Comparison of ENCODE assay signal across 8 cellular contexts in genomic region chr6:37210313-37210898, GRCh38. TPM values are rescaled to one million over a fixed set of nuclear protein-coding genes. Genes with fewer than 3 reads are reported as not detected.
DNase-seq lines count a peak whose midpoint lies in the region; ATAC-seq and TF ChIP-seq lines count a peak whose summit lies in the region.

No MANE protein-coding gene starts in this region.

- DNase-seq in Right ventricle myocardium inferior (ENCODE audit: missing footprints) (no peak), cardiac septum (ENCODE audit: low spot score) (no peak), NCI-H1930 (lab: John Stamatoyannopoulos, UW) (peak; percentile 43 to 68), amniotic stem cell (lab: John Stamatoyannopoulos, UW) (peak; percentile 63), left ventricle myocardium superior (no peak), sigmoid colon (peak; percentile 85)
- peak; percentile 72 for DNase-seq in T-helper 2 cell treated with Interferon-gamma antibody and Interleukin-4, amounts not matched to agents 5 μg/mL and 100 μg/mL, for 36 hours (ENCODE audit: low spot score)

- H3K27me3 Mint-ChIP-seq in T-helper 2 cell treated with Interferon-gamma antibody and Interleukin-4, amounts not matched to agents 5 μg/mL and 100 μg/mL, for 36 hours (ENCODE audit: low read depth) = no peaks in the 10 kb centered on the region

- no peaks in the 10 kb centered on the region for H3K9me3 ChIP-seq in sigmoid colon

- WGBS in sigmoid colon, 2 donors = 62 to 65% methylated on average over 7 of the region's 7 CpGs

- TF ChIP-seq CTCF in sigmoid colon (IDR thresholded peaks at IDR 0.05) = peak; percentile 89 to 98 (median 96)

- peak; percentile 83 for ATAC-seq in Right ventricle myocardium inferior
- ATAC-seq in left ventricle myocardium superior = peak; percentile 86
- ATAC-seq in GM18520 (IDR thresholded peaks at IDR 0.05; ENCODE audit: unreplicated experiment) = no peak

- intact Hi-C loops in Right ventricle myocardium inferior (cut with DNase I) (loop anchor here (1.0 to 10.0 kb wide), 5 partner anchors 38 to 446 kb away; partner anchors contain the start of gene C6orf89), cardiac septum (cut with DNase I) (loop anchor here (2.0 to 10.0 kb wide), 2 partner anchors 192 to 446 kb away; no protein-coding TSS in a partner anchor), left ventricle myocardium superior (cut with micrococcal nuclease) (loop anchor here (10.0 kb wide), 1 partner anchor 186 kb away; no protein-coding TSS in a partner anchor), sigmoid colon (cut with DNase I) (loop anchor here (1.0 to 2.0 kb wide), 3 partner anchors 38 to 325 kb away; partner anchors contain the start of gene C6orf89)

- no peaks in the 10 kb centered on the region for H3K9me3 Mint-ChIP-seq in T-helper 2 cell treated with Interferon-gamma antibody and Interleukin-4, amounts not matched to agents 5 μg/mL and 100 μg/mL, for 36 hours

- H3K27ac ChIP-seq in sigmoid colon = no peak overlapping the region

- H3K36me3 ChIP-seq in sigmoid colon = no peaks in the 10 kb centered on the region

- no peak for TF ChIP-seq EP300 in sigmoid colon (IDR thresholded peaks at IDR 0.05)

- no peak for TF ChIP-seq POLR2A in sigmoid colon (IDR thresholded peaks at IDR 0.05)

- peak overlapping the region; percentile 65 for H3K27ac Mint-ChIP-seq in T-helper 2 cell treated with Interferon-gamma antibody and Interleukin-4, amounts not matched to agents 5 μg/mL and 100 μg/mL, for 36 hours

- peaks cover 47% of the 10 kb centered on the region for H3K4me1 Mint-ChIP-seq in T-helper 2 cell treated with Interferon-gamma antibody and Interleukin-4, amounts not matched to agents 5 μg/mL and 100 μg/mL, for 36 hours (ENCODE audit: low read depth)

- peak overlapping the region; percentile 27 for H3K4me3 Mint-ChIP-seq in T-helper 2 cell treated with Interferon-gamma antibody and Interleukin-4, amounts not matched to agents 5 μg/mL and 100 μg/mL, for 36 hours

- no peaks in the 10 kb centered on the region for H3K36me3 Mint-ChIP-seq in T-helper 2 cell treated with Interferon-gamma antibody and Interleukin-4, amounts not matched to agents 5 μg/mL and 100 μg/mL, for 36 hours (ENCODE audit: low read depth)

- H3K27me3 ChIP-seq in sigmoid colon = no peaks in the 10 kb centered on the region

- peaks cover 0 to 4% (median 0%) of the 10 kb centered on the region in 4 donors for H3K4me1 ChIP-seq in sigmoid colon

- no peak overlapping the region for H3K4me3 ChIP-seq in sigmoid colon

RNA-seq across cellular contexts. Expression of gene PIM1, which starts 40.5 kb away (rescaled TPM):
- total RNA-seq in Right ventricle myocardium inferior (27.8 TPM), cardiac septum (16.6 TPM), left ventricle myocardium superior (35.0 TPM), sigmoid colon (100 to 1,000 TPM in 1 of 4 donors, 10 to 100 TPM in 3; 17.1 to 103 (median 30.5) TPM)
- polyA plus RNA-seq in sigmoid colon = 10 to 100 TPM; 29.4 to 43.2 (median 40.2) TPM

RNA-seq across cellular contexts. Expression of gene TBC1D22B, which starts 47.2 kb away (rescaled TPM):
- total RNA-seq in Right ventricle myocardium inferior (6.3 TPM), cardiac septum (9.1 TPM), left ventricle myocardium superior (6.3 TPM), sigmoid colon (1 to 10 TPM; 6.1 to 7.2 (median 6.3) TPM)
- polyA plus RNA-seq in sigmoid colon = 10 to 100 TPM in 1 of 3 donors, 1 to 10 TPM in 2; 8.6 to 10.8 (median 9.5) TPM

RNA-seq across cellular contexts. Expression of gene TMEM217, which starts 47.5 kb away (rescaled TPM):
- 0.30 TPM for total RNA-seq in Right ventricle myocardium inferior
- total RNA-seq in cardiac septum = 1.0 TPM
- total RNA-seq in left ventricle myocardium superior = not detected
- total RNA-seq in sigmoid colon = 1 to 10 TPM in 2 of 4 donors, under 1 TPM in 1, not detected in 1; 0.55 to 5.3 (median 1.1) TPM
- polyA plus RNA-seq in sigmoid colon = under 1 TPM; 0.60 to 0.90 (median 0.69) TPM

Comparison
In these comparisons a context has a peak if more than half of its experiments do, and no peak if none do; other contexts are left out.
1. DNase-seq: peak in NCI-H1930 (2 of 2), T-helper 2 cell treated with Interferon-gamma antibody and Interleukin-4, amounts not matched to agents 5 μg/mL and 100 μg/mL, for 36 hours (single experiment), amniotic stem cell (single experiment) and sigmoid colon (single experiment); none in Right ventricle myocardium inferior (single experiment), cardiac septum (single experiment) and left ventricle myocardium superior (single experiment).